21 cellular contexts compared by ENCODE assay signal in the genomic region with DNA sequence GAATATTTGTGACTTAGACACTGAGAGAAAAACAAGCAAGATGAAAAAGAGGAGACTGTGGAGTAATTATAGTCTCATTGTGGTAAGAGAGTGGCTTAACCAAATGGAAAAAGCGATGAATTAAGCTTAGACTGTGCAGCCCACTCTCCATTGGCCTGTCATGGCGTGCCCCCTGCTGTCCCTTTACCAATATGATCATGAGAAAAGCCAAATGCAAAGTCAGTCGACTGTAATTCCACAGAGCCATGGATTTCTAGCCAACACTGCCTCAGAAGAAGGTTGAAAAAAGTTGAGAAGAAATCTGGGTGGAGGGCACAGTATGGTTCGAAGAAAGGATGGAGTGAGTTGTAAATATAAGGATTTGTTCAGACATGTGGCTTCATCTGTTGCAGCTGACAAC.
DNase-seq lines count a peak whose midpoint lies in the region; ATAC-seq, FAIRE-seq and TF ChIP-seq lines count a peak whose summit lies in the region.
"Had no signal": no experiment of that assay in that cellular context is flagged by ENCODE, and none has a peak within 500 bp of the region (broad histone marks: within the 10 kb centered on the region; RNA-seq: fewer than 3 reads in every experiment).

No MANE protein-coding gene starts in this region.

- RAD21 ChIA-PET in HCT116 (lab: Charles Lee; ENCODE audit: low non-redundant PET in 1 of 2, low total read pairs in 2 of 2, uncharacterized antibody in 2 of 2, unreplicated experiment in 2 of 2) = no interaction called here

- H3K4me2 ChIP-seq in HCT116 (ENCODE audit: low read length) = no peak overlapping the region
- H3K4me2 ChIP-seq: neural progenitor cell had no signal

- no peaks in the 10 kb centered on the region for H3K36me3 Mint-ChIP-seq in nephron progenitor cell (ENCODE audit: low read depth)
- H3K36me3 Mint-ChIP-seq: neural progenitor cell had no signal

- no peaks in the 10 kb centered on the region for H3K4me1 ChIP-seq in HCT116 (ENCODE audit: control insufficient read depth in 1 of 2, insufficient read depth in 2 of 2, low read length in 2 of 2)
- H3K4me1 ChIP-seq: neural progenitor cell, tibial artery had no signal

- H3K9me3 ChIP-seq in HCT116 (ENCODE audit: control insufficient read depth in 1 of 2, insufficient read depth in 1 of 2, low read depth in 1 of 2, low read length in 2 of 2) = no peaks in the 10 kb centered on the region
- H3K9me3 ChIP-seq: tibial artery had no signal

- no peaks in the 10 kb centered on the region for H3K9me2 ChIP-seq in HCT116 (ENCODE audit: insufficient read depth)

- intact Hi-C loops in HCT116 (cut with micrococcal nuclease) = no loop called here

- H3K9ac ChIP-seq in HCT116 (ENCODE audit: low read length) = no peak overlapping the region
- H3K9ac ChIP-seq: neural progenitor cell had no signal

- no TSS peak for BruUV-seq in HCT116 (replicated peaks; lab: Mats Ljungman, UMichigan)

- no peaks in the 10 kb centered on the region for H3K79me2 ChIP-seq in HCT116 (ENCODE audit: insufficient read depth, low read length)

- H3K4me3 Mint-ChIP-seq in nephron progenitor cell = no peak overlapping the region
- H3K4me3 Mint-ChIP-seq: neural progenitor cell; T-helper 2 cell treated with Interferon-gamma antibody and Interleukin-4, amounts not matched to agents 5 μg/mL and 100 μg/mL, for 36 hours had no signal

- ATAC-seq in HCT116 = no peak

- no peaks in the 10 kb centered on the region for H3K27me3 ChIP-seq in HCT116 (ENCODE audit: insufficient read depth, low read length)
- H3K27me3 ChIP-seq: neural progenitor cell, tibial artery had no signal

- no peak overlapping the region for H3K4me3 ChIP-seq in HCT116 (replicated peaks in 1 of 2; ENCODE audit: low read depth in 1 of 2, low read length in 2 of 2)
- H3K4me3 ChIP-seq: neural progenitor cell, tibial artery had no signal

- POLR2A ChIA-PET in HCT116 (lab: Charles Lee) (no interaction called here), HEK293T (lab: Yijun Ruan, JAX) (no interaction called here)

- FAIRE-seq in D721Med (lab: Jason Lieb, UNC) = no peak
- FAIRE-seq: astrocyte had no signal

- H3K9me3 Mint-ChIP-seq in nephron progenitor cell = peaks cover 14% of the 10 kb centered on the region
- H3K9me3 Mint-ChIP-seq: T-helper 2 cell treated with Interferon-gamma antibody and Interleukin-4, amounts not matched to agents 5 μg/mL and 100 μg/mL, for 36 hours had no signal

- H3K27ac Mint-ChIP-seq in nephron progenitor cell = no peak overlapping the region
- H3K27ac Mint-ChIP-seq: neural progenitor cell; T-helper 2 cell treated with Interferon-gamma antibody and Interleukin-4, amounts not matched to agents 5 μg/mL and 100 μg/mL, for 36 hours had no signal

- peaks cover 7% of the 10 kb centered on the region for H3K4me1 Mint-ChIP-seq in nephron progenitor cell
- H3K4me1 Mint-ChIP-seq: neural progenitor cell had no signal

- H3K36me3 ChIP-seq in HCT116 (ENCODE audit: control insufficient read depth in 1 of 2, insufficient read depth in 2 of 2, low read length in 2 of 2) = no peaks in the 10 kb centered on the region
- H3K36me3 ChIP-seq: neural progenitor cell, tibial artery had no signal

- H2AFZ ChIP-seq in HCT116 (ENCODE audit: low read depth, low read length, poor library complexity, severe bottlenecking) = no peak overlapping the region
- H2AFZ ChIP-seq: neural progenitor cell had no signal

- TF ChIP-seq CTCF in D721Med (IDR thresholded peaks at IDR 0.05; ENCODE audit: insufficient read depth, missing control alignments) (peak; percentile 27), HCT116 (IDR thresholded peaks at IDR 0.05 in 2 of 3, conservative IDR thresholded peaks at IDR 0.05 in 1 of 3; ENCODE audit: borderline replicate concordance in 1 of 3, insufficient read depth in 1 of 3, low read depth in 2 of 3, low read length in 2 of 3) (no peak), VCaP (conservative IDR thresholded peaks at IDR 0.05) (peak; percentile 42), nephron progenitor cell (IDR thresholded peaks at IDR 0.05) (no peak)

- no peak for TF ChIP-seq POLR2A in HCT116 (IDR thresholded peaks at IDR 0.05; ENCODE audit: borderline replicate concordance, extremely low read depth, insufficient read depth, insufficient read length)

- H3K27me3 Mint-ChIP-seq in nephron progenitor cell (ENCODE audit: low read depth, poor library complexity) = peaks cover 5% of the 10 kb centered on the region

- TF ChIP-seq RAD21 in HCT116 (IDR thresholded peaks at IDR 0.05; ENCODE audit: low read depth) = 0 out of 2 replicates have a peak, but pooled peaks have one; percentile 13

- H4K20me1 ChIP-seq in HCT116 (ENCODE audit: insufficient read depth) = no peaks in the 10 kb centered on the region

- no peak overlapping the region for H3K27ac ChIP-seq in HCT116 (ENCODE audit: low read depth, low read length)
- H3K27ac ChIP-seq in VCaP = no peak overlapping the region
- H3K27ac ChIP-seq: neural progenitor cell, tibial artery had no signal

- DNase-seq in D721Med (ENCODE audit: insufficient read length, low spot score) (no peak), HCT116 (ENCODE audit: low read depth, low spot score) (no peak), NCI-H82 (lab: John Stamatoyannopoulos, UW) (peak; percentile 55), HEK293T (ENCODE audit: extremely low spot score) (no peak), COR-L47 (lab: John Stamatoyannopoulos, UW) (no peak), nephron progenitor cell (no peak)
- DNase-seq: activated naive CD4-positive, alpha-beta T cell; AML-193; DMS153; HCEC 1CT; kidney glomerular epithelial cell; midbrain; NCI-H2029; NCI-H748 treated with DMSO at 0.1 percent for 48 hours; SHP77; stimulated activated naive CD4-positive, alpha-beta T cell; tibial artery had no signal

- CTCF ChIA-PET in HCT116 (lab: Charles Lee) = interaction anchor here (2.1 kb wide), 1 partner anchor 45 kb away, joined by 4 read pairs; no protein-coding TSS in a partner anchor
- CTCF ChIA-PET in HEK293T (lab: Yijun Ruan, JAX) = no interaction called here

TF ChIP-seq in HCT116, 20 proteins besides CTCF, POLR2A, EP300 and RAD21:
- TF ChIP-seq ZNF274 (IDR thresholded peaks at IDR 0.05; ENCODE audit: low read depth, low read length) (no peak), SIN3A (IDR thresholded peaks at IDR 0.05; ENCODE audit: low read depth) (no peak)
TF ChIP-seq in HCT116: peak in this region for 0.

TF ChIP-seq in HEK293T, 16 proteins besides CTCF, POLR2A, EP300 and RAD21:
- TF ChIP-seq FOXK2 (IDR thresholded peaks at IDR 0.05) = no peak
- TF ChIP-seq BHLHE40 (IDR thresholded peaks at IDR 0.05; ENCODE audit: borderline replicate concordance) = no peak
- TF ChIP-seq TARDBP (IDR thresholded peaks at IDR 0.05) = no peak

Comparison
In these comparisons a context has a peak if more than half of its experiments do, and no peak if none do; other contexts are left out.
1. CTCF ChIP-seq: peak in D721Med (single experiment) and VCaP (single experiment); none in HCT116 (0 of 3) and nephron progenitor cell (single experiment).